In genomic region chr7:38049679-38050078, GRCh38 we compare ENCODE assay signal across 35 cellular contexts.
A peak's percentile ranks its signal among the peaks of the same experiment; 100 is the strongest.
DNase-seq lines count a peak whose midpoint lies in the region; ATAC-seq, FAIRE-seq and TF ChIP-seq lines count a peak whose summit lies in the region.
"Had no signal": no experiment of that assay in that cellular context is flagged by ENCODE, and none has a peak within 500 bp of the region (broad histone marks: within the 10 kb centered on the region; RNA-seq: fewer than 3 reads in every experiment).

No MANE protein-coding gene starts in this region.

- no peak overlapping the region for H2BK5ac ChIP-seq in trophoblast cell (ENCODE audit: low read depth, low read length, poor library complexity)

- in situ Hi-C loops in HepG2 (cut with HindIII; ENCODE audit: extremely low pct_ligation_motif_present, low pct_unique_long_range_greater_than_20kb) = no loop called here

- no TSS peak for BruUV-seq in HepG2 (replicated peaks; lab: Mats Ljungman, UMichigan)

- H4K12ac ChIP-seq in trophoblast cell (ENCODE audit: low read depth, low read length) = peak overlapping the region; percentile 47

- H3K4me2 ChIP-seq in HepG2 (ENCODE audit: low read depth, low read length) = no peak overlapping the region
- H3K4me2 ChIP-seq in trophoblast cell (ENCODE audit: low read length) = no peak overlapping the region
- H3K4me2 ChIP-seq: A549; BLaER1; BLaER1 treated with 17β-estradiol and CSF1 and Interleukin-3, amounts not matched to agents 10 nM and 100 nM had no signal

- H2BK12ac ChIP-seq in trophoblast cell (ENCODE audit: low read length) = no peak overlapping the region

- no peaks in the 10 kb centered on the region for H3K9me3 ChIP-seq in kidney (ENCODE audit: control insufficient read depth in 1 of 2, low read length in 2 of 2)
- H3K9me3 ChIP-seq in HepG2 (ENCODE audit: low read length) = peaks cover 5% of the 10 kb centered on the region; the same call in 1 of the 2 replicates
- H3K9me3 ChIP-seq in trophoblast cell (ENCODE audit: insufficient read depth, low read depth, low read length) = peaks cover 12% of the 10 kb centered on the region
- H3K9me3 ChIP-seq: BE2C had no signal

- H3K27ac Mint-ChIP-seq in activated T-helper 1 cell treated with anti-CD3 and anti-CD28 coated beads, Interleukin-12 subunit alpha, Interleukin-12 subunit beta, Interleukin-2, Interleukin-4 antibody, amounts not matched to agents 30 ng/mL and 10 ng/mL and 1 ng/mL, durations not matched to agents 14 hours and 24 hours and 36 hours = no peak overlapping the region
- H3K27ac Mint-ChIP-seq: B cell; CD14-positive monocyte; CD4-positive, alpha-beta memory T cell; CD4-positive, alpha-beta T cell; CD4-positive, CD25-positive, alpha-beta regulatory T cell; CD8-positive, alpha-beta memory T cell; CD8-positive, alpha-beta T cell had no signal

- FAIRE-seq in kidney (lab: Jason Lieb, UNC) (no peak), HepG2 (lab: Jason Lieb, UNC) (no peak)
- FAIRE-seq: A204.1, A549, D721Med had no signal

- no peaks in the 10 kb centered on the region for H3K4me1 ChIP-seq in kidney (ENCODE audit: control insufficient read depth in 1 of 2, insufficient read depth in 1 of 2, low read depth in 1 of 2, low read length in 2 of 2)
- no peaks in the 10 kb centered on the region for H3K4me1 ChIP-seq in HepG2 (ENCODE audit: insufficient read depth, low read length)
- H3K4me1 ChIP-seq in trophoblast cell (ENCODE audit: control insufficient read depth in 1 of 2, insufficient read depth in 2 of 2, low read length in 2 of 2) = no peaks in the 10 kb centered on the region
- H3K4me1 ChIP-seq: BE2C; BLaER1; BLaER1 treated with 17β-estradiol and CSF1 and Interleukin-3, amounts not matched to agents 10 nM and 100 nM; Caco-2 had no signal

- no peak overlapping the region for H3K18ac ChIP-seq in trophoblast cell (ENCODE audit: low read length)

- H2BK120ac ChIP-seq in trophoblast cell (ENCODE audit: insufficient read depth, low read length, poor library complexity) = no peak overlapping the region

- intact Hi-C loops in kidney (cut with DNase I) (no loop called here), HepG2 (cut with micrococcal nuclease; ENCODE audit: unreplicated experiment) (no loop called here)
- intact Hi-C loops in activated T-helper 1 cell treated with anti-CD3 and anti-CD28 coated beads, Interleukin-12 subunit alpha, Interleukin-12 subunit beta, Interleukin-2, Interleukin-4 antibody, amounts not matched to agents 30 ng/mL and 10 ng/mL and 1 ng/mL, durations not matched to agents 14 hours and 24 hours and 36 hours (cut with micrococcal nuclease) = no loop called here

- no CpG with 5 or more reads among the region's 19 CpGs for WGBS in HepG2 (ENCODE audit: low lambda C conversion rate)
- no CpG with 5 or more reads among the region's 19 CpGs for WGBS in trophoblast cell (ENCODE audit: extremely low coverage, insufficient coverage, insufficient read length)

- H3K79me1 ChIP-seq in trophoblast cell (ENCODE audit: low read length) = no peaks in the 10 kb centered on the region

- H3K9ac ChIP-seq in kidney (ENCODE audit: low read length in 2 of 2) (no peak overlapping the region), HepG2 (ENCODE audit: insufficient read depth, low read depth, low read length) (no peak overlapping the region), trophoblast cell (ENCODE audit: low read length) (no peak overlapping the region)
- H3K9ac ChIP-seq: BLaER1; BLaER1 treated with 17β-estradiol and CSF1 and Interleukin-3, amounts not matched to agents 10 nM and 100 nM had no signal

- POLR2A ChIA-PET in HepG2 (lab: Yijun Ruan, JAX) = no interaction called here

- H3K23ac ChIP-seq in trophoblast cell (ENCODE audit: low read length) = no peak overlapping the region

- H3K36me3 ChIP-seq in kidney (ENCODE audit: control insufficient read depth in 1 of 2, insufficient read depth in 2 of 2, low read length in 2 of 2) (no peaks in the 10 kb centered on the region), HepG2 (replicated peaks in 1 of 2; ENCODE audit: control insufficient read depth in 1 of 2, insufficient read depth in 2 of 2, low read length in 2 of 2) (no peaks in the 10 kb centered on the region), trophoblast cell (ENCODE audit: control insufficient read depth in 1 of 2, insufficient read depth in 2 of 2, low read length in 2 of 2) (no peaks in the 10 kb centered on the region)
- H3K36me3 ChIP-seq: BE2C had no signal

- TF ChIP-seq EP300 in HepG2 (IDR thresholded peaks at IDR 0.05; ENCODE audit: low read depth in 2 of 2, low read length in 2 of 2) (no peak), HepG2 (CRISPR knock-in tag; IDR thresholded peaks at IDR 0.05; ENCODE audit: borderline replicate concordance) (no peak)

- TF ChIP-seq POLR2A in HepG2 (IDR thresholded peaks at IDR 0.05; ENCODE audit: insufficient read depth in 1 of 2, low read depth in 2 of 2, low read length in 2 of 2) = no peak

- no peaks in the 10 kb centered on the region for H3K27me3 Mint-ChIP-seq in activated T-helper 1 cell treated with anti-CD3 and anti-CD28 coated beads, Interleukin-12 subunit alpha, Interleukin-12 subunit beta, Interleukin-2, Interleukin-4 antibody, amounts not matched to agents 30 ng/mL and 10 ng/mL and 1 ng/mL, durations not matched to agents 14 hours and 24 hours and 36 hours (ENCODE audit: insufficient read depth)
- H3K27me3 Mint-ChIP-seq: B cell; CD4-positive, CD25-positive, alpha-beta regulatory T cell had no signal

- TF ChIP-seq CTCF in kidney (IDR thresholded peaks at IDR 0.05; ENCODE audit: borderline replicate concordance, extremely low read depth, insufficient read depth) (no peak), HepG2 (CRISPR knock-in tag; IDR thresholded peaks at IDR 0.05) (no peak)

- no peaks in the 10 kb centered on the region for H4K20me1 ChIP-seq in HepG2 (ENCODE audit: insufficient read depth, low read length)
- H4K20me1 ChIP-seq: BLaER1; BLaER1 treated with 17β-estradiol and CSF1 and Interleukin-3, amounts not matched to agents 10 nM and 100 nM had no signal

- H3K14ac ChIP-seq in trophoblast cell (ENCODE audit: low read length) = no peak overlapping the region

- H2AK5ac ChIP-seq in trophoblast cell (ENCODE audit: low read length) = no peak overlapping the region

- H3K4me3 ChIP-seq in kidney (ENCODE audit: low read length in 2 of 2) = no peak overlapping the region
- H3K4me3 ChIP-seq in HepG2 (replicated peaks in 1 of 3; ENCODE audit: insufficient read depth in 1 of 3, low read depth in 2 of 3, low read length in 3 of 3) = no peak overlapping the region
- no peak overlapping the region for H3K4me3 ChIP-seq in trophoblast cell (ENCODE audit: low read depth, low read length)
- H3K4me3 ChIP-seq: A549; BLaER1; BLaER1 treated with 17β-estradiol and CSF1 and Interleukin-3, amounts not matched to agents 10 nM and 100 nM had no signal

- no peaks in the 10 kb centered on the region for H3K36me3 Mint-ChIP-seq in activated T-helper 1 cell treated with anti-CD3 and anti-CD28 coated beads, Interleukin-12 subunit alpha, Interleukin-12 subunit beta, Interleukin-2, Interleukin-4 antibody, amounts not matched to agents 30 ng/mL and 10 ng/mL and 1 ng/mL, durations not matched to agents 14 hours and 24 hours and 36 hours (ENCODE audit: low read depth)
- H3K36me3 Mint-ChIP-seq: CD14-positive monocyte; CD4-positive, CD25-positive, alpha-beta regulatory T cell; CD8-positive, alpha-beta T cell had no signal

- H3K9me3 Mint-ChIP-seq in activated T-helper 1 cell treated with anti-CD3 and anti-CD28 coated beads, Interleukin-12 subunit alpha, Interleukin-12 subunit beta, Interleukin-2, Interleukin-4 antibody, amounts not matched to agents 30 ng/mL and 10 ng/mL and 1 ng/mL, durations not matched to agents 14 hours and 24 hours and 36 hours = no peaks in the 10 kb centered on the region

- H3K79me2 ChIP-seq in HepG2 (ENCODE audit: insufficient read depth, low read length) (no peaks in the 10 kb centered on the region), trophoblast cell (ENCODE audit: control insufficient read depth, insufficient read depth, low read length, poor library complexity) (no peaks in the 10 kb centered on the region)

- H3K27ac ChIP-seq in kidney (ENCODE audit: low read depth in 2 of 2, low read length in 2 of 2) = no peak overlapping the region
- H3K27ac ChIP-seq in HepG2 (ENCODE audit: extremely low read length, insufficient read depth, low read length) = no peak overlapping the region
- no peak overlapping the region for H3K27ac ChIP-seq in trophoblast cell (ENCODE audit: low read depth, low read length)
- H3K27ac ChIP-seq: 22Rv1; A549; BLaER1; BLaER1 treated with 17β-estradiol and CSF1 and Interleukin-3, amounts not matched to agents 10 nM and 100 nM; C4-2B had no signal

- no peaks in the 10 kb centered on the region for H3K4me1 Mint-ChIP-seq in activated T-helper 1 cell treated with anti-CD3 and anti-CD28 coated beads, Interleukin-12 subunit alpha, Interleukin-12 subunit beta, Interleukin-2, Interleukin-4 antibody, amounts not matched to agents 30 ng/mL and 10 ng/mL and 1 ng/mL, durations not matched to agents 14 hours and 24 hours and 36 hours (ENCODE audit: low read depth)
- H3K4me1 Mint-ChIP-seq: B cell; CD14-positive monocyte; CD4-positive, alpha-beta memory T cell; CD4-positive, CD25-positive, alpha-beta regulatory T cell; CD8-positive, alpha-beta memory T cell had no signal

- H3K4ac ChIP-seq in trophoblast cell (ENCODE audit: low read depth, low read length) = no peak overlapping the region

- ATAC-seq in HepG2 = no peak
- ATAC-seq in HG03520 (IDR thresholded peaks at IDR 0.05; ENCODE audit: unreplicated experiment) = no peak
- ATAC-seq: A549; CD8-positive, alpha-beta T cell had no signal

- peak; percentile 58 for DNase-seq in kidney
- DNase-seq in HepG2 (ENCODE audit: low spot score) = no peak
- no peak for DNase-seq in trophoblast cell
- DNase-seq in activated T-helper 1 cell treated with anti-CD3 and anti-CD28 coated beads, Interleukin-12 subunit alpha, Interleukin-12 subunit beta, Interleukin-2, Interleukin-4 antibody, amounts not matched to agents 30 ng/mL and 10 ng/mL and 1 ng/mL, durations not matched to agents 14 hours and 24 hours and 36 hours (ENCODE audit: low spot score) = no peak
- no peak for DNase-seq in HuH-7 (ENCODE audit: low spot score)
- DNase-seq: 8988T; ACHN; AML-193; BE2C; C1 segment of cervical spinal cord; Caco-2; Calu3; CD4-positive, alpha-beta memory T cell; CD4-positive, alpha-beta T cell; CD4-positive, CD25-positive, alpha-beta regulatory T cell; CD8-positive, alpha-beta memory T cell; CD8-positive, alpha-beta T cell; COR-L47; DMS 273 treated with DMSO at 0.1 percent for 48 hours; DMS153; DMS53; DMS79; DMS79 treated with DMSO at 0.1 percent for 48 hours; DND-41; EL had no signal

- H2AFZ ChIP-seq in HepG2 (ENCODE audit: low read length) (no peak overlapping the region), trophoblast cell (ENCODE audit: insufficient read depth, low read length, poor library complexity) (no peak overlapping the region)

- no peak overlapping the region for H4K91ac ChIP-seq in trophoblast cell (ENCODE audit: low read depth, low read length)

- CTCF ChIA-PET in HepG2 (lab: Yijun Ruan, JAX; ENCODE audit: low intra/inter-chr PET ratio, low total read pairs) = no interaction called here

- no peak for TF ChIP-seq RAD21 in HepG2 (CRISPR knock-in tag; IDR thresholded peaks at IDR 0.05)

- H4K8ac ChIP-seq in trophoblast cell (ENCODE audit: low read depth, low read length) = no peak overlapping the region

- H3K4me3 Mint-ChIP-seq in activated T-helper 1 cell treated with anti-CD3 and anti-CD28 coated beads, Interleukin-12 subunit alpha, Interleukin-12 subunit beta, Interleukin-2, Interleukin-4 antibody, amounts not matched to agents 30 ng/mL and 10 ng/mL and 1 ng/mL, durations not matched to agents 14 hours and 24 hours and 36 hours = no peak overlapping the region
- H3K4me3 Mint-ChIP-seq: B cell; CD14-positive monocyte; CD4-positive, alpha-beta memory T cell; CD4-positive, alpha-beta T cell; CD4-positive, CD25-positive, alpha-beta regulatory T cell; CD8-positive, alpha-beta memory T cell; CD8-positive, alpha-beta T cell had no signal

- H3K27me3 ChIP-seq in HepG2 (ENCODE audit: control insufficient read depth in 1 of 2, insufficient read depth in 2 of 2, low read length in 2 of 2) (peaks cover 0 to 4% of the 10 kb centered on the region in 2 experiments; a peak in 1 of 5 replicates), trophoblast cell (ENCODE audit: insufficient read depth, low read length) (no peaks in the 10 kb centered on the region)
- H3K27me3 ChIP-seq: BE2C; BLaER1; BLaER1 treated with 17β-estradiol and CSF1 and Interleukin-3, amounts not matched to agents 10 nM and 100 nM had no signal
